ENCODE assay signal across 8 cellular contexts in the genomic region with DNA sequence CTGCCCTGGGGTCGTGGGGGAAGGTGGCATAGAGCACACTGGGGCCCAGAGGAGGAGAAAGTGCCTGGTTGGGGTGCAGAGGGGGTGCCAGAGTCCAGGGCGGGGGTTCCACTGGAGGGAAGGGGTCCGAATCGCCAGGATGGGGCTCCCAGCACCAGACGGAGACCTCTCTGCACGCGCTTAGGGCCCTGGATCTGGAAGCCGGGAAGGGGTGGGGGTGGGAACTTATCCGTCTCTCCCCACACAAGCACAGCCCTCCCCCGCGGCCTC. TPM values are rescaled to one million over a fixed set of nuclear protein-coding genes. Genes with fewer than 3 reads are reported as not detected.
DNase-seq lines count a peak whose midpoint lies in the region.

No MANE protein-coding gene starts in this region.

- H3K9me3 ChIP-seq in endocrine pancreas (ENCODE audit: control insufficient read depth, low read length) = no peaks in the 10 kb centered on the region

- H3K4me3 ChIP-seq in endocrine pancreas (ENCODE audit: control insufficient read depth, insufficient read depth, low read length) = no peak overlapping the region

- H3K4me1 ChIP-seq in endocrine pancreas (ENCODE audit: control insufficient read depth, insufficient read depth, low read length) = no peaks in the 10 kb centered on the region

- peaks cover 12% of the 10 kb centered on the region for H3K36me3 ChIP-seq in endocrine pancreas (ENCODE audit: control insufficient read depth, insufficient read depth, low read length)

- H3K27me3 ChIP-seq in endocrine pancreas (ENCODE audit: control insufficient read depth, insufficient read depth, low read length) = no peaks in the 10 kb centered on the region

- peak overlapping the region; percentile 51 for H3K9ac ChIP-seq in endocrine pancreas (ENCODE audit: control insufficient read depth, insufficient read depth, low read length)

- DNase-seq in activated CD8-positive, alpha-beta memory T cell treated with anti-CD3 and anti-CD28 coated beads, Interleukin-2, amount 50 U/mL, for 48 hours = peak; percentile 83
- no peak for DNase-seq in activated CD8-positive, alpha-beta memory T cell treated with anti-CD3 and anti-CD28 coated beads for 24 hours
- DNase-seq in RKO (ENCODE audit: low spot score) (peak; percentile 66), myocyte (ENCODE audit: low read depth) (peak; percentile 73), 8988T (no peak), RPMI8226 (no peak), GDM1 (lab: John Stamatoyannopoulos, UW) (no peak)

RNA-seq across cellular contexts. Expression of a gene that starts 2.8 kb away (rescaled TPM):
- 17.2 and 30.6 TPM in 2 replicates for total RNA-seq in myocyte
- 31.9 TPM for polyA plus RNA-seq in myocyte (2012)

RNA-seq across cellular contexts. Expression of a gene that starts 9.6 kb away (rescaled TPM):
- 46.5 and 61.9 TPM in 2 replicates for total RNA-seq in myocyte
- 193 TPM for polyA plus RNA-seq in myocyte (2012)

RNA-seq across cellular contexts. Expression of a gene that starts 13.4 kb away (rescaled TPM):
- total RNA-seq in myocyte = 4.0 and 4.8 TPM in 2 replicates
- 3.2 TPM for polyA plus RNA-seq in myocyte (2012)

RNA-seq across cellular contexts. Expression of a gene that starts 18.0 kb away (rescaled TPM):
- 441 and 497 TPM in 2 replicates for total RNA-seq in myocyte
- polyA plus RNA-seq in myocyte (2012) = 414 TPM

RNA-seq across cellular contexts. Expression of a gene that starts 24.2 kb away (rescaled TPM):
- 33.8 and 55.3 TPM in 2 replicates for total RNA-seq in myocyte
- polyA plus RNA-seq in myocyte (2012) = 66.6 TPM

Comparison
In these comparisons a context has a peak if more than half of its experiments do, and no peak if none do; other contexts are left out.
1. DNase-seq: peak in activated CD8-positive, alpha-beta memory T cell treated with anti-CD3 and anti-CD28 coated beads, Interleukin-2, amount 50 U/mL, for 48 hours (single experiment), RKO (single experiment) and myocyte (single experiment); none in activated CD8-positive, alpha-beta memory T cell treated with anti-CD3 and anti-CD28 coated beads for 24 hours (single experiment), 8988T (single experiment), RPMI8226 (single experiment) and GDM1 (single experiment).